ENCODE assay signal across 8 cellular contexts in genomic region chr3:125374996-125375941, GRCh38. TPM values are rescaled to one million over a fixed set of nuclear protein-coding genes. Genes with fewer than 3 reads are reported as not detected.
DNase-seq lines count a peak whose midpoint lies in the region; ATAC-seq, FAIRE-seq and TF ChIP-seq lines count a peak whose summit lies in the region.

A gene with protein sequence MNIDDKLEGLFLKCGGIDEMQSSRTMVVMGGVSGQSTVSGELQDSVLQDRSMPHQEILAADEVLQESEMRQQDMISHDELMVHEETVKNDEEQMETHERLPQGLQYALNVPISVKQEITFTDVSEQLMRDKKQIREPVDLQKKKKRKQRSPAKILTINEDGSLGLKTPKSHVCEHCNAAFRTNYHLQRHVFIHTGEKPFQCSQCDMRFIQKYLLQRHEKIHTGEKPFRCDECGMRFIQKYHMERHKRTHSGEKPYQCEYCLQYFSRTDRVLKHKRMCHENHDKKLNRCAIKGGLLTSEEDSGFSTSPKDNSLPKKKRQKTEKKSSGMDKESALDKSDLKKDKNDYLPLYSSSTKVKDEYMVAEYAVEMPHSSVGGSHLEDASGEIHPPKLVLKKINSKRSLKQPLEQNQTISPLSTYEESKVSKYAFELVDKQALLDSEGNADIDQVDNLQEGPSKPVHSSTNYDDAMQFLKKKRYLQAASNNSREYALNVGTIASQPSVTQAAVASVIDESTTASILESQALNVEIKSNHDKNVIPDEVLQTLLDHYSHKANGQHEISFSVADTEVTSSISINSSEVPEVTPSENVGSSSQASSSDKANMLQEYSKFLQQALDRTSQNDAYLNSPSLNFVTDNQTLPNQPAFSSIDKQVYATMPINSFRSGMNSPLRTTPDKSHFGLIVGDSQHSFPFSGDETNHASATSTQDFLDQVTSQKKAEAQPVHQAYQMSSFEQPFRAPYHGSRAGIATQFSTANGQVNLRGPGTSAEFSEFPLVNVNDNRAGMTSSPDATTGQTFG (minus strand): TSS chr3:125375325. CDS start chr3:125313640, 61,685 bp downstream.

- peak within 1 kb of the TSS; percentile 88 for H3K9ac ChIP-seq in KMS-11

- H3K4me1 Mint-ChIP-seq in activated T-cell treated with anti-CD3 and anti-CD28 coated beads, Interleukin-2, amount 50 U/mL, for 72 hours (ENCODE audit: low read depth): peaks cover 41% of the 10 kb centered on the region

- H3K27ac Mint-ChIP-seq in activated T-cell treated with anti-CD3 and anti-CD28 coated beads, Interleukin-2, amount 50 U/mL, for 72 hours: peak within 1 kb of the TSS; percentile 100

- H3K9me3 Mint-ChIP-seq in activated T-cell treated with anti-CD3 and anti-CD28 coated beads, Interleukin-2, amount 50 U/mL, for 72 hours: no peaks in the 10 kb centered on the region

- 2% methylated on average over 6 to 17 of the region's 69 CpGs for WGBS in esophagus squamous epithelium, 2 donors

- no peaks in the 10 kb centered on the region for H4K20me1 ChIP-seq in KMS-11 (ENCODE audit: insufficient read depth)

- no peaks in the 10 kb centered on the region for H3K9me3 ChIP-seq in esophagus squamous epithelium

- peak; percentile 82 for ATAC-seq in GM21717 (IDR thresholded peaks at IDR 0.05; ENCODE audit: unreplicated experiment)
- peak; percentile 96 to 97 for ATAC-seq in activated T-cell treated with anti-CD3 and anti-CD28 coated beads, Interleukin-2, amount 50 U/mL, for 72 hours (replicated peaks in 1 of 2)

- no peaks in the 10 kb centered on the region for H3K27me3 Mint-ChIP-seq in activated T-cell treated with anti-CD3 and anti-CD28 coated beads, Interleukin-2, amount 50 U/mL, for 72 hours (ENCODE audit: low read depth)

- no peak for TF ChIP-seq CTCF in KMS-11 (conservative IDR thresholded peaks at IDR 0.05; ENCODE audit: low read depth, low read length)
- peak in 1 of 6 experiments; percentile 59 for TF ChIP-seq CTCF in esophagus squamous epithelium (IDR thresholded peaks at IDR 0.05)

- FAIRE-seq in RCC 7860 (lab: Jason Lieb, UNC): no peak

- peak in 3 of 4 donors; percentile 48 to 85 (median 62) for TF ChIP-seq POLR2A in esophagus squamous epithelium (IDR thresholded peaks at IDR 0.05)

- peak; percentile 76 for DNase-seq in DMS153 (lab: John Stamatoyannopoulos, UW)
- peak; percentile 85 for DNase-seq in RCC 7860 (ENCODE audit: low spot score)
- DNase-seq in activated T-cell treated with anti-CD3 and anti-CD28 coated beads, Interleukin-2, amount 50 U/mL, for 72 hours: peak; percentile 92 to 93
- DNase-seq in esophagus squamous epithelium (lab: John Stamatoyannopoulos, UW): peak; percentile 30
- peak; percentile 91 for DNase-seq in myocyte (ENCODE audit: low read depth)
- peak; percentile 81 to 89 for DNase-seq in stimulated activated CD8-positive, alpha-beta memory T cell treated with anti-CD3 and anti-CD28 coated beads, Interleukin-7, amount 100 ng/mL, for 4 hours (ENCODE audit: low read depth in 2 of 2)

- H3K79me2 ChIP-seq in KMS-11 (ENCODE audit: insufficient read depth, low read depth): peaks cover 52% of the 10 kb centered on the region

- H2AFZ ChIP-seq in KMS-11 (ENCODE audit: low read depth): peak within 1 kb of the TSS; percentile 88

- H3K36me3 Mint-ChIP-seq in activated T-cell treated with anti-CD3 and anti-CD28 coated beads, Interleukin-2, amount 50 U/mL, for 72 hours (ENCODE audit: insufficient read depth in 2 of 2): peaks cover 12 to 17% of the 10 kb centered on the region in 2 donors

- peak within 1 kb of the TSS; percentile 99 for H3K4me2 ChIP-seq in KMS-11

- peak within 1 kb of the TSS; percentile 100 for H3K4me3 Mint-ChIP-seq in activated T-cell treated with anti-CD3 and anti-CD28 coated beads, Interleukin-2, amount 50 U/mL, for 72 hours

- H3K27me3 ChIP-seq in KMS-11 (ENCODE audit: insufficient read depth, low read depth) (no peaks in the 10 kb centered on the region), esophagus squamous epithelium (no peaks in the 10 kb centered on the region)

- H3K27ac ChIP-seq in KMS-11 (peak within 1 kb of the TSS; percentile 54), esophagus squamous epithelium (peak within 1 kb of the TSS; percentile 89 to 97 (median 94))

- H3K36me3 ChIP-seq in KMS-11 (ENCODE audit: insufficient read depth) (no peaks in the 10 kb centered on the region), esophagus squamous epithelium (peaks cover 0 to 9% (median 0%) of the 10 kb centered on the region in 3 donors)

- peak within 1 kb of the TSS; percentile 85 for H3K4me3 ChIP-seq in KMS-11 (IDR thresholded peaks at IDR 0.05; ENCODE audit: insufficient read depth, low read depth, low read length)
- H3K4me3 ChIP-seq in esophagus squamous epithelium: peak within 1 kb of the TSS; percentile 80 to 100 (median 90)

- intact Hi-C loops in esophagus squamous epithelium (cut with DNase I): no loop called here

- H3K4me1 ChIP-seq in KMS-11 (ENCODE audit: low read depth, poor library complexity, severe bottlenecking): peaks cover 11% of the 10 kb centered on the region
- H3K4me1 ChIP-seq in esophagus squamous epithelium: peaks cover 9 to 47% (median 15%) of the 10 kb centered on the region in 3 donors

RNA-seq across cellular contexts. Expression of the gene that starts here (rescaled TPM):
- 10 to 100 TPM; 42.0 to 44.7 TPM for total RNA-seq in activated T-cell treated with anti-CD3 and anti-CD28 coated beads, Interleukin-2, amount 50 U/mL, for 72 hours
- total RNA-seq in esophagus squamous epithelium (10 to 100 TPM; 10.7 to 25.9 (median 16.9) TPM), myocyte (33.4 and 43.3 TPM in 2 replicates)
- 11.1 TPM for polyA plus RNA-seq in myocyte (2012)

Comparison
In these comparisons a context has a peak if more than half of its experiments do, and no peak if none do; other contexts are left out.
1. Peak in every context shown above with its lines: DNase-seq, ATAC-seq, H3K4me3 ChIP-seq and H3K27ac ChIP-seq.
2. DNase-seq: peak in every context shown above with its lines; median percentile 92 in activated T-cell treated with anti-CD3 and anti-CD28 coated beads, Interleukin-2, amount 50 U/mL, for 72 hours; 91 in myocyte; 85 in RCC 7860; 85 in stimulated activated CD8-positive, alpha-beta memory T cell treated with anti-CD3 and anti-CD28 coated beads, Interleukin-7, amount 100 ng/mL, for 4 hours; 76 in DMS153; 30 in esophagus squamous epithelium.